4 cellular contexts compared by ENCODE assay signal in the genomic region with DNA sequence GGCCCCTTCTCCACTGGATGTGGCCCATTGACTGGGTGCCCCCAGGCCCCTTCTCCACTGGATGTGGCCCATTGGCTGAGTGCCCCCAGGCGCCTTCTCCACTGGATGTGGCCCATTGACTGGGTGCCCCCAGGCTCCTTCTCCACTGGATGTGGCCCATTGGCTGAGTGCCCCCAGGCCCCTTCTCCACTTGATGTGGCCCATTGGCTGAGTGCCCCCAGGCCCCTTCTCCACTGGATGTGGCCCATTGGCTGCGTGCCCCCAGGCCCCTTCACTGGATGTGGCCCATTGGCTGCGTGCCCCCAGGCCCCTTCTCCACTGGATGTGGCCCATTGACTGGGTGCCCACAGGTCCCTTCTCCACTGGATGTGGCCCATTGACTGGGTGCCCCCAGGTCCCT. TPM values are rescaled to one million over a fixed set of nuclear protein-coding genes. Genes with fewer than 3 reads are reported as not detected.
A peak's percentile ranks its signal among the peaks of the same experiment; 100 is the strongest.
DNase-seq lines count a peak whose midpoint lies in the region; ATAC-seq, FAIRE-seq and TF ChIP-seq lines count a peak whose summit lies in the region.
"Not testable (repeated sequence)": the region's sequence is repeated elsewhere in the genome, so short reads cannot be mapped to it uniquely, and the experiment has no call there.

No MANE protein-coding gene starts in this region.

- H3K23ac ChIP-seq in neuronal stem cell (ENCODE audit: low read depth, low read length, poor library complexity): not testable (repeated sequence)

- not testable (repeated sequence) for TF ChIP-seq CTCF in kidney (IDR thresholded peaks at IDR 0.05; ENCODE audit: borderline replicate concordance, extremely low read depth, insufficient read depth)

- not testable (repeated sequence) for H3K79me1 ChIP-seq in neuronal stem cell (ENCODE audit: low read depth, low read length)

- H2BK12ac ChIP-seq in neuronal stem cell (ENCODE audit: low read length): not testable (repeated sequence)

- H3K4me2 ChIP-seq in BLaER1 treated with 17β-estradiol and CSF1 and Interleukin-3, amounts not matched to agents 10 nM and 100 nM: peak overlapping the region in 6 of 11 experiments; percentile 3 to 88 (median 78); a peak in 7 of 22 replicates
- not testable (repeated sequence) for H3K4me2 ChIP-seq in neuronal stem cell (ENCODE audit: insufficient read depth, low read length, poor library complexity, severe bottlenecking)

- not testable (repeated sequence) for H3K27me3 ChIP-seq in BLaER1 treated with 17β-estradiol and CSF1 and Interleukin-3, amounts not matched to agents 10 nM and 100 nM; neuronal stem cell (ENCODE audit: control insufficient read depth in 3 of 3, insufficient read depth in 3 of 3, low read depth in 1 of 3, low read length in 3 of 3)

- not testable (repeated sequence) for H2AFZ ChIP-seq in neuronal stem cell (ENCODE audit: low read length)

- peak overlapping the region; percentile 46 for H2AK5ac ChIP-seq in neuronal stem cell (ENCODE audit: low read depth, low read length)

- not testable (repeated sequence) for H4K91ac ChIP-seq in neuronal stem cell (ENCODE audit: low read depth, low read length, poor library complexity)

- H4K20me1 ChIP-seq in BLaER1 treated with 17β-estradiol and CSF1 and Interleukin-3, amounts not matched to agents 10 nM and 100 nM: not testable (repeated sequence)

- H4K8ac ChIP-seq in neuronal stem cell (ENCODE audit: low read depth, low read length): not testable (repeated sequence)

- H2BK120ac ChIP-seq in neuronal stem cell (ENCODE audit: low read depth, low read length): not testable (repeated sequence)

- H3K18ac ChIP-seq in neuronal stem cell (ENCODE audit: low read length): not testable (repeated sequence)

- not testable (repeated sequence) for H2BK5ac ChIP-seq in neuronal stem cell (ENCODE audit: low read length)

- intact Hi-C loops in Right ventricle myocardium inferior (cut with DNase I); kidney (cut with DNase I): not testable (repeated sequence)

- peak overlapping the region in 2 of 11 experiments; percentile 49 to 58; a peak in 2 of 22 replicates for H3K27ac ChIP-seq in BLaER1 treated with 17β-estradiol and CSF1 and Interleukin-3, amounts not matched to agents 10 nM and 100 nM
- not testable (repeated sequence) for H3K27ac ChIP-seq in kidney (ENCODE audit: low read depth in 2 of 2, low read length in 2 of 2); neuronal stem cell (replicated peaks; ENCODE audit: low read length)

- not testable (repeated sequence) for ATAC-seq in Right ventricle myocardium inferior

- peak overlapping the region; percentile 56 for H3K14ac ChIP-seq in neuronal stem cell (ENCODE audit: low read length)

- DNase-seq in Right ventricle myocardium inferior (ENCODE audit: missing footprints) (peak; percentile 2), kidney (peak; percentile 42)
- DNase-seq in neuronal stem cell (ENCODE audit: low spot score): not testable (repeated sequence)

- not testable (repeated sequence) for H3K4me3 ChIP-seq in BLaER1 treated with 17β-estradiol and CSF1 and Interleukin-3, amounts not matched to agents 10 nM and 100 nM; kidney (ENCODE audit: low read length in 2 of 2); neuronal stem cell (ENCODE audit: low read length in 2 of 2)

- H3K4me1 ChIP-seq in BLaER1 treated with 17β-estradiol and CSF1 and Interleukin-3, amounts not matched to agents 10 nM and 100 nM: peaks cover 37 to 86% (median 78%) of the 10 kb centered on the region in 10 experiments
- H3K4me1 ChIP-seq in kidney (ENCODE audit: control insufficient read depth in 1 of 2, insufficient read depth in 1 of 2, low read depth in 1 of 2, low read length in 2 of 2); neuronal stem cell (ENCODE audit: control insufficient read depth in 2 of 2, insufficient read depth in 1 of 2, low read depth in 1 of 2, low read length in 2 of 2): not testable (repeated sequence)

- no CpG with 5 or more reads among the region's 3 CpGs for WGBS in neuronal stem cell (ENCODE audit: extremely low coverage in 2 of 2, insufficient read length in 2 of 2, insufficient replicate concordance in 1 of 2), 2 donors

- not testable (repeated sequence) for H3K4ac ChIP-seq in neuronal stem cell (ENCODE audit: low read length)

- not testable (repeated sequence) for H3K9me3 ChIP-seq in BLaER1 treated with 17β-estradiol and CSF1 and Interleukin-3, amounts not matched to agents 10 nM and 100 nM (replicated peaks in 1 of 11); kidney (ENCODE audit: control insufficient read depth in 1 of 2, low read length in 2 of 2); neuronal stem cell (replicated peaks in 1 of 2; ENCODE audit: control insufficient read depth in 2 of 2, insufficient read depth in 1 of 2, low read depth in 1 of 2, low read length in 2 of 2)

- not testable (repeated sequence) for H3K9ac ChIP-seq in BLaER1 treated with 17β-estradiol and CSF1 and Interleukin-3, amounts not matched to agents 10 nM and 100 nM; kidney (ENCODE audit: low read length in 2 of 2); neuronal stem cell (ENCODE audit: low read depth, low read length, poor library complexity)

- not testable (repeated sequence) for FAIRE-seq in kidney (lab: Jason Lieb, UNC)

- H3K36me3 ChIP-seq in BLaER1 treated with 17β-estradiol and CSF1 and Interleukin-3, amounts not matched to agents 10 nM and 100 nM; kidney (ENCODE audit: control insufficient read depth in 1 of 2, insufficient read depth in 2 of 2, low read length in 2 of 2); neuronal stem cell (replicated peaks in 1 of 2; ENCODE audit: control insufficient read depth in 2 of 2, insufficient read depth in 2 of 2, low read length in 2 of 2): not testable (repeated sequence)

- not testable (repeated sequence) for H2BK15ac ChIP-seq in neuronal stem cell (ENCODE audit: low read length)

RNA-seq across cellular contexts. Expression of gene PWWP2B, which starts 39.1 kb away (rescaled TPM):
- total RNA-seq in Right ventricle myocardium inferior (22.3 TPM), kidney (24.3 TPM)
- 12.9 TPM for polyA plus RNA-seq in kidney (ENCODE audit: insufficient read depth, low read depth, low replicate concordance)
- 2.1 TPM for polyA plus RNA-seq in neuronal stem cell (2013, experiment 1 of 2)
- 2.0 TPM for polyA plus RNA-seq in neuronal stem cell (2013, experiment 2 of 2)
